In genomic region chr15:83436513-83437158, GRCh38 we compare ENCODE assay signal across 9 cellular contexts. TPM values are rescaled to one million over a fixed set of nuclear protein-coding genes. Genes with fewer than 3 reads are reported as not detected.
DNase-seq lines count a peak whose midpoint lies in the region; ATAC-seq, FAIRE-seq and TF ChIP-seq lines count a peak whose summit lies in the region.
"Had no signal": no experiment of that assay in that cellular context is flagged by ENCODE, and none has a peak within 500 bp of the region (broad histone marks: within the 10 kb centered on the region; RNA-seq: fewer than 3 reads in every experiment).

No MANE protein-coding gene starts in this region.

- H3K9ac ChIP-seq in H1 (replicated peaks in 1 of 4; ENCODE audit: extremely low read depth in 1 of 4, low read depth in 3 of 4, low read length in 3 of 4) = no peak overlapping the region

- no peak overlapping the region for H3K18ac ChIP-seq in H1 (ENCODE audit: extremely low read depth, low read length)

- H2AFZ ChIP-seq in H1 (ENCODE audit: low read length) = no peak overlapping the region

- H4K5ac ChIP-seq in H1 (ENCODE audit: insufficient read length, low read depth, low read length) = no peak overlapping the region

- no peak overlapping the region for H4K8ac ChIP-seq in H1 (ENCODE audit: extremely low read depth, insufficient read depth, low read length)

- no peak overlapping the region for H3K4me3 ChIP-seq in H1 (ENCODE audit: extremely low read depth in 1 of 4, insufficient read depth in 2 of 4, low read depth in 3 of 4, low read length in 4 of 4)
- H3K4me3 ChIP-seq: pancreas had no signal

- no peak overlapping the region for H3K27ac ChIP-seq in H1 (ENCODE audit: low read depth, low read length)
- H3K27ac ChIP-seq: pancreas had no signal

- no peak overlapping the region for H2BK12ac ChIP-seq in H1 (ENCODE audit: low read depth, low read length)

- no peaks in the 10 kb centered on the region for H3K79me1 ChIP-seq in H1 (ENCODE audit: low read depth, low read length)

- no peak for TF ChIP-seq POLR2A in H1 (IDR thresholded peaks at IDR 0.05; ENCODE audit: control extremely low read depth in 1 of 2, low read depth in 2 of 2, low read length in 2 of 2)

- H3K9me3 ChIP-seq in H1 (ENCODE audit: insufficient read depth in 2 of 2, low read depth in 1 of 2, low read length in 1 of 2) = no peaks in the 10 kb centered on the region
- H3K9me3 ChIP-seq: pancreas had no signal

- H3K27me3 ChIP-seq in H1 (replicated peaks in 1 of 4; ENCODE audit: control insufficient read depth in 3 of 4, extremely low read depth in 1 of 4, insufficient read depth in 3 of 4, low read length in 3 of 4) = no peaks in the 10 kb centered on the region
- H3K27me3 ChIP-seq: pancreas had no signal

- peak in 2 of 3 experiments; percentile 50 to 62; a peak in 2 of 4 replicates for TF ChIP-seq CTCF in H1 (IDR thresholded peaks at IDR 0.05; ENCODE audit: control extremely low read depth in 1 of 3, insufficient read depth in 1 of 3, low read depth in 1 of 3, low read length in 3 of 3)

- no peak overlapping the region for H3K23ac ChIP-seq in H1 (ENCODE audit: insufficient read length)

- H3K79me2 ChIP-seq in H1 (ENCODE audit: control insufficient read depth in 1 of 2, insufficient read depth in 2 of 2, low read length in 2 of 2) = no peaks in the 10 kb centered on the region

- no peaks in the 10 kb centered on the region for H3K36me3 ChIP-seq in H1 (ENCODE audit: control insufficient read depth in 2 of 4, insufficient read depth in 4 of 4, low read length in 3 of 4)
- H3K36me3 ChIP-seq: pancreas had no signal

- CTCF ChIA-PET in H1 (lab: Charles Lee; ENCODE audit: partially characterized antibody) = interaction anchor here (0.5 to 9.0 kb wide), 53 partner anchors 8 to 600 kb away, joined by 3 to 262 read pairs (median 4); partner anchors contain the start of gene SH3GL3

- WGBS in H1 (ENCODE audit: extremely low coverage in 1 of 2, insufficient coverage in 1 of 2, insufficient read length in 1 of 2, insufficient replicate concordance in 2 of 2, low coverage in 1 of 2, low lambda C conversion rate in 2 of 2, missing lambda C conversion rate in 1 of 2), 2 experiments = 21% methylated on average over 6 of the region's 6 CpGs; no CpG with 5 or more reads in 1 of the 2 experiments

- POLR2A ChIA-PET in H1 (lab: Charles Lee; ENCODE audit: partially characterized antibody) = interaction anchor here (1.0 to 1.5 kb wide), 2 partner anchors 124 to 188 kb away, joined by 5 to 6 read pairs; no protein-coding TSS in a partner anchor

- no peaks in the 10 kb centered on the region for H4K20me1 ChIP-seq in H1 (replicated peaks in 1 of 2; ENCODE audit: control insufficient read depth in 1 of 2, insufficient read depth in 2 of 2, low read length in 2 of 2)

- no peak overlapping the region for H3K4me2 ChIP-seq in H1 (ENCODE audit: insufficient read depth in 1 of 2, low read depth in 2 of 2, low read length in 2 of 2)

- H3K14ac ChIP-seq in H1 (ENCODE audit: insufficient read length) = no peak overlapping the region

- TF ChIP-seq EP300 in H1 (IDR thresholded peaks at IDR 0.05; ENCODE audit: borderline replicate concordance in 1 of 2, low read depth in 2 of 2, low read length in 2 of 2) = no peak

- H3K4ac ChIP-seq in H1 (replicated peaks; ENCODE audit: insufficient read length, low read depth, low read length) = no peak overlapping the region

- H3K56ac ChIP-seq in H1 (replicated peaks; ENCODE audit: insufficient read length, low read depth, low read length) = no peak overlapping the region

- H2BK15ac ChIP-seq in H1 (ENCODE audit: low read length) = no peak overlapping the region

- TF ChIP-seq RAD21 in H1 (IDR thresholded peaks at IDR 0.05 in 1 of 2, conservative IDR thresholded peaks at IDR 0.05 in 1 of 2; ENCODE audit: low read depth in 2 of 2, low read length in 2 of 2) = peak; percentile 86 to 88

- DNase-seq in DMS79 treated with DMSO at 0.1 percent for 48 hours (lab: John Stamatoyannopoulos, UW) (peak; percentile 0), DMS79 (lab: John Stamatoyannopoulos, UW) (no peak), NCI-H226 (peak; percentile 76), H1 (ENCODE audit: low read depth in 1 of 2, low spot score in 2 of 2) (peak in 1 of 2 experiments; percentile 49), non-pigmented ciliary epithelial cell (ENCODE audit: low read depth) (peak; percentile 15)
- DNase-seq: pancreas had no signal

- no peak overlapping the region for H4K91ac ChIP-seq in H1 (replicated peaks; ENCODE audit: insufficient read length, low read length)

- no peak overlapping the region for H2BK120ac ChIP-seq in H1 (replicated peaks; ENCODE audit: low read depth, low read length)

- H2AK5ac ChIP-seq in H1 (ENCODE audit: low read depth, low read length) = no peak overlapping the region

- peak; percentile 88 for FAIRE-seq in H1 (lab: Jason Lieb, UNC)
- FAIRE-seq: pancreas had no signal

- no peak overlapping the region for H2BK20ac ChIP-seq in H1 (ENCODE audit: low read length)

- peaks cover 0 to 7% (median 0%) of the 10 kb centered on the region in 4 experiments; a peak in 1 of 7 replicates for H3K4me1 ChIP-seq in H1 (replicated peaks in 1 of 4; ENCODE audit: control insufficient read depth in 3 of 4, insufficient read depth in 4 of 4, low read length in 3 of 4)
- H3K4me1 ChIP-seq: pancreas had no signal

- no peak for ATAC-seq in HG02970 (IDR thresholded peaks at IDR 0.05; ENCODE audit: low FRiP score, unreplicated experiment)
- no peak for ATAC-seq in HG02588 (IDR thresholded peaks at IDR 0.05; ENCODE audit: unreplicated experiment)
- ATAC-seq in GM19395 (IDR thresholded peaks at IDR 0.05; ENCODE audit: unreplicated experiment) = no peak

- H3K23me2 ChIP-seq in H1 (ENCODE audit: low read depth, low read length) = no peaks in the 10 kb centered on the region

- H2BK5ac ChIP-seq in H1 (ENCODE audit: low read depth, low read length) = no peak overlapping the region

TF ChIP-seq in H1, 55 proteins besides CTCF, POLR2A, EP300 and RAD21:
- TF ChIP-seq GABPA (IDR thresholded peaks at IDR 0.05; ENCODE audit: borderline replicate concordance, insufficient read depth, low read length) (no peak), GTF2F1 (IDR thresholded peaks at IDR 0.05; ENCODE audit: borderline replicate concordance, low read depth, low read length) (no peak)

RNA-seq across cellular contexts. Expression of gene SH3GL3, which starts 10.5 kb away (rescaled TPM):
- total RNA-seq in H1 (2021; fragmentation: NEBNext Ultra II Directional; extraction: Animal tissue kit (Norgen Biotek cat#: 25700)) = 16.3 and 19.1 TPM in 2 replicates
- polyA plus RNA-seq in H1 (2011; rRNA removed) = 7.3 and 14.1 TPM in 2 replicates
- polyA plus RNA-seq in H1 (2011; cell fraction: cytosol; rRNA removed) = 12.0 TPM
- polyA plus RNA-seq in H1 (2011; cell fraction: nucleus; rRNA removed) = 4.2 TPM
- polyA plus RNA-seq in H1 (2012, experiment 1 of 2) = 11.6 to 20.1 TPM (median 12.1 TPM) in 4 replicates
- 2.3 TPM for polyA plus RNA-seq in H1 (2012, experiment 2 of 2)
- 11.2 TPM for polyA plus RNA-seq in H1 (2013, experiment 1 of 2)
- polyA plus RNA-seq in H1 (2013, experiment 2 of 2) = 10.2 TPM
- 3.2 and 4.7 TPM in 2 replicates for polyA minus RNA-seq in H1 (2011; rRNA and poly(A)+ RNA removed)
- 4.3 TPM for polyA minus RNA-seq in H1 (2011; cell fraction: cytosol; rRNA and poly(A)+ RNA removed)
- polyA minus RNA-seq in H1 (2011; cell fraction: nucleus; rRNA and poly(A)+ RNA removed) = 11.8 TPM
